Comparison of ENCODE assay signal across 1 cellular context in genomic region chr3:184315506-184315867, GRCh38.
TF ChIP-seq lines count a peak whose summit lies in the region.

No MANE protein-coding gene starts in this region.

TF ChIP-seq in HEK293, 187 proteins besides CTCF, POLR2A, EP300 and RAD21 (continued from another document):
- TF ChIP-seq ZNF514 (tag by site-specific recombination; IDR thresholded peaks at IDR 0.05) (no peak), ZNF513 (tag by site-specific recombination; IDR thresholded peaks at IDR 0.05) (no peak)
